ENCODE assay signal across 9 cellular contexts in genomic region chr2:191151315-191151698, GRCh38.
A peak's percentile ranks its signal among the peaks of the same experiment; 100 is the strongest.
DNase-seq lines count a peak whose midpoint lies in the region; ATAC-seq and TF ChIP-seq lines count a peak whose summit lies in the region.
"Had no signal": no experiment of that assay in that cellular context is flagged by ENCODE, and none has a peak within 500 bp of the region (broad histone marks: within the 10 kb centered on the region; RNA-seq: fewer than 3 reads in every experiment).

No MANE protein-coding gene starts in this region.

- H3K36me3 ChIP-seq in OCI-LY1 (ENCODE audit: insufficient read depth, low read length), result no peaks in the 10 kb centered on the region
- H3K36me3 ChIP-seq in rectal smooth muscle tissue (ENCODE audit: control insufficient read depth, insufficient read depth, low read length), result no peaks in the 10 kb centered on the region

- no peaks in the 10 kb centered on the region for H3K9me3 ChIP-seq in OCI-LY1 (ENCODE audit: low read length)

- no peaks in the 10 kb centered on the region for H3K79me2 ChIP-seq in OCI-LY1 (ENCODE audit: insufficient read depth, low read length)

- TF ChIP-seq CTCF in OCI-LY1 (IDR thresholded peaks at IDR 0.05; ENCODE audit: low read length) (no peak), epithelial cell of esophagus (IDR thresholded peaks at IDR 0.05; ENCODE audit: insufficient read depth, low read depth, low read length, missing control alignments) (no peak)

- H2AFZ ChIP-seq in OCI-LY1 (ENCODE audit: low read length), result no peak overlapping the region

- H4K20me1 ChIP-seq in OCI-LY1 (ENCODE audit: insufficient read depth, low read length), result no peaks in the 10 kb centered on the region

- H3K4me3 ChIP-seq in OCI-LY1 (ENCODE audit: low read depth, low read length, poor library complexity, severe bottlenecking), result peak overlapping the region; percentile 35
- H3K4me3 ChIP-seq in epithelial cell of esophagus (ENCODE audit: low read length), result peak overlapping the region; percentile 56
- peak overlapping the region; percentile 66 for H3K4me3 ChIP-seq in rectal smooth muscle tissue (ENCODE audit: low read length)

- H3K27ac ChIP-seq in OCI-LY1 (ENCODE audit: low read depth, low read length, poor library complexity, severe bottlenecking) (no peak overlapping the region), rectal smooth muscle tissue (ENCODE audit: low read depth, low read length) (no peak overlapping the region)

- H3F3A ChIP-seq in OCI-LY1 (ENCODE audit: insufficient read depth, low read length), result no peaks in the 10 kb centered on the region

- ATAC-seq in GM19467 (IDR thresholded peaks at IDR 0.05; ENCODE audit: unreplicated experiment) (peak; percentile 16), HG02763 (IDR thresholded peaks at IDR 0.05; ENCODE audit: unreplicated experiment) (no peak)

- DNase-seq in epithelial cell of esophagus (ENCODE audit: low read depth) (no peak), globus pallidus (ENCODE audit: low spot score) (no peak), ecto neural progenitor cell (ENCODE audit: low spot score) (no peak), NCI-H226 (no peak)
- DNase-seq: kidney glomerular epithelial cell had no signal

- H3K4me1 ChIP-seq in OCI-LY1 (ENCODE audit: insufficient read depth, low read length, severe bottlenecking), result peaks cover 6% of the 10 kb centered on the region
- no peaks in the 10 kb centered on the region for H3K4me1 ChIP-seq in rectal smooth muscle tissue (ENCODE audit: control insufficient read depth, insufficient read depth, low read length)

- peak overlapping the region; percentile 46; the same call in 1 of the 2 replicates for H3K4me2 ChIP-seq in OCI-LY1 (ENCODE audit: low read length)

- H3K27me3 ChIP-seq in OCI-LY1 (ENCODE audit: insufficient read depth, low read length), result no peaks in the 10 kb centered on the region
- H3K27me3 ChIP-seq in rectal smooth muscle tissue (ENCODE audit: control insufficient read depth, insufficient read depth, low read length), result no peaks in the 10 kb centered on the region

- no peaks in the 10 kb centered on the region for H3K9me2 ChIP-seq in OCI-LY1 (ENCODE audit: low read depth, low read length)

- H3K9ac ChIP-seq in OCI-LY1 (ENCODE audit: low read length) (no peak overlapping the region), rectal smooth muscle tissue (ENCODE audit: low read length) (no peak overlapping the region)
